In genomic region chr19:41403181-41403970, GRCh38 we compare ENCODE assay signal across 24 cellular contexts. TPM values are rescaled to one million over a fixed set of nuclear protein-coding genes. Genes with fewer than 3 reads are reported as not detected.
DNase-seq lines count a peak whose midpoint lies in the region; TF ChIP-seq lines count a peak whose summit lies in the region.
"Had no signal": no experiment of that assay in that cellular context is flagged by ENCODE, and none has a peak within 500 bp of the region (broad histone marks: within the 10 kb centered on the region; RNA-seq: fewer than 3 reads in every experiment).

No MANE protein-coding gene starts in this region.

- H2AFZ ChIP-seq in PC-9: no peak overlapping the region

- H3K4me2 ChIP-seq in BLaER1 treated with 17β-estradiol and CSF1 and Interleukin-3, amounts not matched to agents 10 nM and 100 nM: peak overlapping the region in 1 of 11 experiments; percentile 7; a peak in 4 of 22 replicates
- H3K4me2 ChIP-seq in PC-9: no peak overlapping the region
- H3K4me2 ChIP-seq: KMS-11 had no signal

- H4K20me1 ChIP-seq in BLaER1 treated with 17β-estradiol and CSF1 and Interleukin-3, amounts not matched to agents 10 nM and 100 nM: no peaks in the 10 kb centered on the region; a peak in 1 of 22 replicates
- H4K20me1 ChIP-seq in PC-9 (ENCODE audit: insufficient read depth): no peaks in the 10 kb centered on the region; the same call in 1 of the 2 replicates

- no peak for TF ChIP-seq POLR2A in tibial nerve (IDR thresholded peaks at IDR 0.05)

- TF ChIP-seq CTCF in nephron (IDR thresholded peaks at IDR 0.05; ENCODE audit: unreplicated experiment in 3 of 3): no peak
- TF ChIP-seq CTCF in tibial nerve (IDR thresholded peaks at IDR 0.05): no peak
- TF ChIP-seq CTCF in PC-9 (conservative IDR thresholded peaks at IDR 0.05): no peak

- no peaks in the 10 kb centered on the region for H3K27me3 Mint-ChIP-seq in nephron (ENCODE audit: low read depth)
- H3K27me3 Mint-ChIP-seq: activated naive CD8-positive, alpha-beta T cell treated with anti-CD3 and anti-CD28 coated beads, Interleukin-2, amount 50 U/mL, for 24 hours; T-cell had no signal

- no TSS peak for BruUV-seq in PC-9 (replicated peaks; lab: Mats Ljungman, UMichigan)

- peak overlapping the region in 6 of 11 experiments; percentile 19 to 41 (median 25); a peak in 6 of 22 replicates for H3K27ac ChIP-seq in BLaER1 treated with 17β-estradiol and CSF1 and Interleukin-3, amounts not matched to agents 10 nM and 100 nM
- H3K27ac ChIP-seq in tibial nerve (no peak overlapping the region), PC-9 (no peak overlapping the region)
- H3K27ac ChIP-seq: KMS-11, Peyer's patch, SJCRH30, tibial artery had no signal

- CTCF ChIA-PET in PC-9 (lab: Charles Lee): no interaction called here

- H3K4me1 Mint-ChIP-seq in nephron: peaks cover 22% of the 10 kb centered on the region

- intact Hi-C loops in PC-9 (cut with micrococcal nuclease; ENCODE audit: unreplicated experiment): no loop called here

- 62 to 65% methylated on average over 12 of the region's 12 CpGs for WGBS in tibial nerve, 2 donors

- H3K9ac ChIP-seq in BLaER1 treated with 17β-estradiol and CSF1 and Interleukin-3, amounts not matched to agents 10 nM and 100 nM: peak overlapping the region in 4 of 11 experiments; percentile 10 to 20 (median 14); a peak in 3 of 22 replicates
- H3K9ac ChIP-seq: KMS-11 had no signal

- POLR2A ChIA-PET in PC-9 (lab: Charles Lee; ENCODE audit: unreplicated experiment): no interaction called here

- no peak for TF ChIP-seq EP300 in tibial nerve (IDR thresholded peaks at IDR 0.05)

- no peaks in the 10 kb centered on the region for H3F3A ChIP-seq in PC-9 (ENCODE audit: insufficient read depth, low read depth)

- H3K4me1 ChIP-seq in BLaER1 treated with 17β-estradiol and CSF1 and Interleukin-3, amounts not matched to agents 10 nM and 100 nM: peaks cover 34 to 89% (median 62%) of the 10 kb centered on the region in 10 experiments
- peaks cover 0 to 76% (median 10%) of the 10 kb centered on the region in 4 donors for H3K4me1 ChIP-seq in tibial nerve
- peaks cover 10% of the 10 kb centered on the region for H3K4me1 ChIP-seq in PC-9 (replicated peaks; ENCODE audit: insufficient read depth)

- DNase-seq in DMS53 (lab: John Stamatoyannopoulos, UW) (peak; percentile 93), NCI-H69 (lab: John Stamatoyannopoulos, UW) (peak; percentile 15), pons (ENCODE audit: low spot score) (no peak), Ammon's horn (ENCODE audit: low spot score) (no peak), tibial nerve (ENCODE audit: low spot score in 2 of 2) (no peak), PC-9 (no peak)
- DNase-seq: activated CD4-positive, alpha-beta T cell treated with anti-CD3 and anti-CD28 coated beads for 1 hour; activated gamma-delta T cell treated with Interleukin-2 at 50 U/mL for 16 hours; activated naive CD8-positive, alpha-beta T cell treated with anti-CD3 and anti-CD28 coated beads, Interleukin-2, amount 50 U/mL, for 24 hours; CD8-positive, alpha-beta T cell; left colon; NCI-H1694; Peyer's patch; retina; SJCRH30; stimulated activated CD4-positive, alpha-beta T cell treated with anti-CD3 and anti-CD28 coated beads, Interleukin-4, amount 100 ng/mL, for 1 hour; stimulated activated naive CD8-positive, alpha-beta T cell treated with anti-CD3 and anti-CD28 coated beads, Interleukin-15, Interleukin-2, amounts not matched to agents 100 U/mL and 50 U/mL, for 24 hours; T-cell; tibial artery had no signal

- H3K36me3 Mint-ChIP-seq in nephron (ENCODE audit: low read depth): peaks cover 3% of the 10 kb centered on the region

- H3K79me2 ChIP-seq in PC-9 (ENCODE audit: low read depth): peaks cover 13% of the 10 kb centered on the region

- no peaks in the 10 kb centered on the region for H3K9me3 Mint-ChIP-seq in nephron
- H3K9me3 Mint-ChIP-seq: activated naive CD8-positive, alpha-beta T cell treated with anti-CD3 and anti-CD28 coated beads, Interleukin-2, amount 50 U/mL, for 24 hours; CD8-positive, alpha-beta T cell; T-cell had no signal

- H3K4me3 Mint-ChIP-seq in nephron: peak overlapping the region in 2 of 3 experiments; percentile 23 to 40
- H3K4me3 Mint-ChIP-seq: activated naive CD8-positive, alpha-beta T cell treated with anti-CD3 and anti-CD28 coated beads, Interleukin-2, amount 50 U/mL, for 24 hours; CD8-positive, alpha-beta T cell; T-cell had no signal

- no peaks in the 10 kb centered on the region for H3K9me3 ChIP-seq in BLaER1 treated with 17β-estradiol and CSF1 and Interleukin-3, amounts not matched to agents 10 nM and 100 nM (replicated peaks in 1 of 11)
- H3K9me3 ChIP-seq in tibial nerve (no peaks in the 10 kb centered on the region), PC-9 (ENCODE audit: insufficient read depth, low read depth) (no peaks in the 10 kb centered on the region)
- H3K9me3 ChIP-seq: Peyer's patch, SJCRH30, tibial artery had no signal

- no peak overlapping the region for H3K4me3 ChIP-seq in BLaER1 treated with 17β-estradiol and CSF1 and Interleukin-3, amounts not matched to agents 10 nM and 100 nM
- H3K4me3 ChIP-seq in tibial nerve: no peak overlapping the region
- H3K4me3 ChIP-seq in PC-9: no peak overlapping the region
- H3K4me3 ChIP-seq: Peyer's patch, SJCRH30, tibial artery had no signal

- peaks cover 6 to 41% (median 23%) of the 10 kb centered on the region in 11 experiments; a peak in 14 of 22 replicates for H3K36me3 ChIP-seq in BLaER1 treated with 17β-estradiol and CSF1 and Interleukin-3, amounts not matched to agents 10 nM and 100 nM
- H3K36me3 ChIP-seq in tibial nerve: peaks cover 0 to 23% (median 0%) of the 10 kb centered on the region in 3 donors
- H3K36me3 ChIP-seq in PC-9 (ENCODE audit: low read depth): no peaks in the 10 kb centered on the region
- H3K36me3 ChIP-seq: SJCRH30 had no signal

- H3K27ac Mint-ChIP-seq in nephron: peak overlapping the region in 1 of 3 experiments; percentile 49
- H3K27ac Mint-ChIP-seq: activated naive CD8-positive, alpha-beta T cell treated with anti-CD3 and anti-CD28 coated beads, Interleukin-2, amount 50 U/mL, for 24 hours; CD8-positive, alpha-beta T cell had no signal

- H3K27me3 ChIP-seq in BLaER1 treated with 17β-estradiol and CSF1 and Interleukin-3, amounts not matched to agents 10 nM and 100 nM: no peaks in the 10 kb centered on the region
- H3K27me3 ChIP-seq in tibial nerve (no peaks in the 10 kb centered on the region), PC-9 (ENCODE audit: insufficient read depth, low read depth) (no peaks in the 10 kb centered on the region)
- H3K27me3 ChIP-seq: Peyer's patch, SJCRH30, tibial artery had no signal

- H3K9me2 ChIP-seq in PC-9 (ENCODE audit: insufficient read depth): no peaks in the 10 kb centered on the region

RNA-seq across cellular contexts. Expression of gene BCKDHA, which starts 5.8 kb away (rescaled TPM):
- 10 to 100 TPM; 48.6 to 61.4 (median 54.2) TPM for total RNA-seq in tibial nerve
- 26.3 and 28.4 TPM in 2 replicates for total RNA-seq in PC-9 (2021)

RNA-seq across cellular contexts. Expression of gene EXOSC5, which starts 6.2 kb away (rescaled TPM):
- total RNA-seq in tibial nerve (10 to 100 TPM; 14.0 to 21.3 (median 19.8) TPM), PC-9 (2021) (37.7 and 43.7 TPM in 2 replicates)

RNA-seq across cellular contexts. Expression of gene B3GNT8, which starts 23.8 kb away (rescaled TPM):
- total RNA-seq in tibial nerve (1 to 10 TPM; 3.8 to 9.0 (median 5.7) TPM), PC-9 (2021) (0.20 TPM in 1 of 2 replicates, not detected in the other)
- total RNA-seq: H4, NCI-H460 had no signal

RNA-seq across cellular contexts. Expression of gene TMEM91, which starts 27.0 kb away (rescaled TPM):
- total RNA-seq in tibial nerve: 10 to 100 TPM; 20.3 to 50.8 (median 31.5) TPM
- 21.9 and 31.0 TPM in 2 replicates for total RNA-seq in PC-9 (2021)

RNA-seq across cellular contexts. Expression of gene DMAC2, which starts 36.3 kb away (rescaled TPM):
- total RNA-seq in tibial nerve: 10 to 100 TPM; 28.8 to 38.7 (median 35.7) TPM
- 38.6 and 42.6 TPM in 2 replicates for total RNA-seq in PC-9 (2021)

Comparison
In these comparisons a context has a peak if more than half of its experiments do, and no peak if none do; other contexts are left out.
1. H3K27ac ChIP-seq: peak in BLaER1 treated with 17β-estradiol and CSF1 and Interleukin-3, amounts not matched to agents 10 nM and 100 nM (6 of 11); none in tibial nerve (0 of 4) and PC-9 (single experiment).
2. DNase-seq: peak in DMS53 (single experiment) and NCI-H69 (single experiment); none in pons (single experiment), Ammon's horn (single experiment), tibial nerve (0 of 2) and PC-9 (0 of 2).